In the genomic region with DNA sequence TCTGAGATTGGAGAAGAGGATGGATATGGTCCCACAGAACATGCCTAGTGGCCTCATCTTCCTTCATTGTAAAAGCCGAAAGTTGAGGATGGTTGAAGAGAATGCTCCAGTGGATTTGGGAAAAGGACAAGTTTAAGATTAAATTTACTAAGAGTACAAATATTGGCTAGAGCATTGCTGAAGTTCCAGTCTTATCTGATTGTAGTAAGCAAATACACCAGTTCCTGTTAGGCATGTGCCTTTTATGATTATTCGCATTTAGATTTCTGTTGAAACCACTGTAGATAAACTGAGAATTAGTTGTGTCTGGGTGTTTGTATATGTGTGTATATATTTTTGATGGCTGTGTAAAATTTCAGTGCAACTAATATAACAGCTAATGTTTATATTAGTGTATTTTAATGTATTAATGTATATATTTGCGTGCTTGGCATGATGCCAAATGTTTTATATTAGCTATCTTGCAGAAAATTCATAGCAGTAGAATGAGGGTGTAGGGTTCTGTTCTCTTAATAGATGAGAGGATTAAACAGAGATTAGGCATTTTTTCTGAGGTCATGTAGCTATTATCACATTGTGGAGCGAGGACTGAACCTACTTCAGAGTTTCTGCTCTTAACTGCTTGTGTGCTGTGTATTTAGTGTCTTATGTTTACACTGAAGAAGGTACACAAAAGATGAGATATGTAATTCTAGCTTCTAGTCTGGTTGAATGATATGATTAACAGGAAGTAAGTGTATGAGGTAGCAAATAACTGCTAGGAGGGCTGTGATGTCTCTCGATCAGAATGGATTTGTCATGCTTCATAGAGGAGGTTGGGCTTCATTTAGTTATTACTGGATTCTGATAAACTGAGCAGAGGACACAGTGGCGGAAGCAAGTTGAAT, we compare ENCODE assay signal across 10 cellular contexts. TPM values are rescaled to one million over a fixed set of nuclear protein-coding genes. Genes with fewer than 3 reads are reported as not detected.
DNase-seq lines count a peak whose midpoint lies in the region; ATAC-seq and TF ChIP-seq lines count a peak whose summit lies in the region.
"Had no signal": no experiment of that assay in that cellular context is flagged by ENCODE, and none has a peak within 500 bp of the region (broad histone marks: within the 10 kb centered on the region; RNA-seq: fewer than 3 reads in every experiment).

No MANE protein-coding gene starts in this region.

- DNase-seq in GM23338 (ENCODE audit: low spot score) (no peak), T-helper 17 cell (no peak), fibroblast of pulmonary artery (ENCODE audit: low read depth) (peak; percentile 14), MV-4-11 (lab: John Stamatoyannopoulos, UW) (no peak), mesendoderm (no peak), CD14-positive monocyte (ENCODE audit: low spot score) (no peak)
- DNase-seq in central memory CD4-positive, alpha-beta T cell: no peak
- DNase-seq: effector CD4-positive, alpha-beta T cell; NK-92 treated with Interleukin-12 subunit alpha and Interleukin-12 subunit beta, amount 100 ng/mL, for 24 hours had no signal

- H3K27me3 ChIP-seq in GM23338 (ENCODE audit: insufficient read depth) (no peaks in the 10 kb centered on the region), mesendoderm (ENCODE audit: insufficient read depth, low read length, poor library complexity) (no peaks in the 10 kb centered on the region)

- H2AK5ac ChIP-seq in mesendoderm (ENCODE audit: low read length): no peak overlapping the region

- no peaks in the 10 kb centered on the region; the same call in 1 of the 2 replicates for H3F3A ChIP-seq in GM23338 (replicated peaks; ENCODE audit: low read depth)

- no peaks in the 10 kb centered on the region for H3K9me3 ChIP-seq in T-helper 17 cell (ENCODE audit: control insufficient read depth, low read length, poor library complexity, severe bottlenecking)

- H3K18ac ChIP-seq in mesendoderm (ENCODE audit: low read length): no peak overlapping the region

- H3K23ac ChIP-seq in mesendoderm (ENCODE audit: low read length): no peak overlapping the region

- H3K9me3 Mint-ChIP-seq in GM23338 (no peaks in the 10 kb centered on the region), CD14-positive monocyte (no peaks in the 10 kb centered on the region)

- H4K8ac ChIP-seq in mesendoderm (ENCODE audit: low read depth, low read length): no peak overlapping the region

- 100% methylated on average over 1 of the region's 6 CpGs for WGBS in mesendoderm (ENCODE audit: extremely low coverage, insufficient coverage, low lambda C conversion rate)

- intact Hi-C loops in CD14-positive monocyte (cut with micrococcal nuclease): no loop called here

- no peak overlapping the region for H3K9ac ChIP-seq in mesendoderm (ENCODE audit: low read length)

- no peak overlapping the region for H2BK120ac ChIP-seq in mesendoderm (ENCODE audit: low read depth, low read length)

- no peaks in the 10 kb centered on the region for H3K79me2 ChIP-seq in GM23338 (replicated peaks; ENCODE audit: insufficient read depth)
- H3K79me2 ChIP-seq in mesendoderm (ENCODE audit: control insufficient read depth, insufficient read depth, low read length): no peaks in the 10 kb centered on the region

- H3K4me2 ChIP-seq in GM23338 (no peak overlapping the region), mesendoderm (ENCODE audit: low read length) (no peak overlapping the region)

- H3K36me3 Mint-ChIP-seq in GM23338 (ENCODE audit: low read depth) (peaks cover 68% of the 10 kb centered on the region), T-helper 17 cell (ENCODE audit: low read depth) (peaks cover 12% of the 10 kb centered on the region), CD14-positive monocyte (peaks cover 61 to 77% of the 10 kb centered on the region in 2 donors)

- no peak overlapping the region for H3K4ac ChIP-seq in mesendoderm (ENCODE audit: low read depth, low read length)

- no peaks in the 10 kb centered on the region for H3K9me2 ChIP-seq in GM23338 (ENCODE audit: insufficient read depth)

- H3K4me3 ChIP-seq in GM23338: no peak overlapping the region
- H3K4me3 ChIP-seq in fibroblast of pulmonary artery (replicated peaks; ENCODE audit: low read depth, low read length): no peak overlapping the region
- no peak overlapping the region for H3K4me3 ChIP-seq in mesendoderm (ENCODE audit: low read length)

- no peak overlapping the region for H2AFZ ChIP-seq in GM23338

- no peaks in the 10 kb centered on the region for H3K27me3 Mint-ChIP-seq in GM23338 (ENCODE audit: insufficient read depth, low read depth, poor library complexity)
- H3K27me3 Mint-ChIP-seq in T-helper 17 cell: no peaks in the 10 kb centered on the region
- H3K27me3 Mint-ChIP-seq in CD14-positive monocyte (ENCODE audit: low read depth in 3 of 3): no peaks in the 10 kb centered on the region

- no peak overlapping the region for H2BK15ac ChIP-seq in mesendoderm (replicated peaks; ENCODE audit: low read depth)

- H3K4me1 Mint-ChIP-seq in GM23338 (no peaks in the 10 kb centered on the region), T-helper 17 cell (peaks cover 13% of the 10 kb centered on the region), CD14-positive monocyte (no peaks in the 10 kb centered on the region)

- H2BK5ac ChIP-seq in mesendoderm (ENCODE audit: low read length): no peak overlapping the region

- no peak overlapping the region for H4K5ac ChIP-seq in mesendoderm (ENCODE audit: low read length)

- H3K4me1 ChIP-seq in GM23338 (ENCODE audit: insufficient read depth) (no peaks in the 10 kb centered on the region), mesendoderm (ENCODE audit: control insufficient read depth, low read depth, low read length) (no peaks in the 10 kb centered on the region)

- no peaks in the 10 kb centered on the region for H3K79me1 ChIP-seq in mesendoderm (ENCODE audit: low read length)

- H3K27ac Mint-ChIP-seq in GM23338: peak overlapping the region; percentile 5; the same call in 1 of the 2 replicates
- H3K27ac Mint-ChIP-seq in T-helper 17 cell: peak overlapping the region; percentile 88
- peak overlapping the region in 1 of 7 donors; percentile 34 for H3K27ac Mint-ChIP-seq in CD14-positive monocyte

- 0 out of 2 replicates have a peak, but pooled peaks cover 4% of the 10 kb centered on the region for H4K20me1 ChIP-seq in GM23338 (replicated peaks; ENCODE audit: insufficient read depth)

- TF ChIP-seq CTCF in 22Rv1 (IDR thresholded peaks at IDR 0.05) (no peak), GM23338 (conservative IDR thresholded peaks at IDR 0.05; ENCODE audit: low read depth in 2 of 2) (no peak), fibroblast of pulmonary artery (IDR thresholded peaks at IDR 0.05; ENCODE audit: low read length, missing control alignments) (no peak), CD14-positive monocyte (IDR thresholded peaks at IDR 0.05) (no peak)

- peak overlapping the region; percentile 91 for H3K27ac ChIP-seq in 22Rv1
- peak overlapping the region; percentile 40; the same call in 1 of the 2 replicates for H3K27ac ChIP-seq in GM23338 (ENCODE audit: low read depth)
- no peak overlapping the region for H3K27ac ChIP-seq in mesendoderm (ENCODE audit: low read depth, low read length)

- H3K36me3 ChIP-seq in GM23338 (ENCODE audit: insufficient read depth) (peaks cover 59% of the 10 kb centered on the region), mesendoderm (ENCODE audit: control insufficient read depth, insufficient read depth, low read length) (peaks cover 3% of the 10 kb centered on the region)

- no peak overlapping the region for H3K56ac ChIP-seq in mesendoderm (ENCODE audit: low read length)

- ATAC-seq in GM23338: no peak
- ATAC-seq in T-helper 17 cell: no peak

- H3K4me3 Mint-ChIP-seq in GM23338: no peak overlapping the region
- peak overlapping the region; percentile 59 for H3K4me3 Mint-ChIP-seq in T-helper 17 cell
- no peak overlapping the region for H3K4me3 Mint-ChIP-seq in CD14-positive monocyte

TF ChIP-seq in GM23338, 12 proteins besides CTCF, POLR2A, EP300 and RAD21 (continues in another document):
- TF ChIP-seq STAT1 (IDR thresholded peaks at IDR 0.05; ENCODE audit: unreplicated experiment) (no peak), NANOG (IDR thresholded peaks at IDR 0.05; ENCODE audit: borderline replicate concordance) (no peak), JUNB (IDR thresholded peaks at IDR 0.05; ENCODE audit: unreplicated experiment) (no peak), EZH2 (IDR thresholded peaks at IDR 0.05; ENCODE audit: low read depth, unreplicated experiment) (no peak), EZH2phosphoT487 (IDR thresholded peaks at IDR 0.05; ENCODE audit: unreplicated experiment) (no peak), ZNF114 (CRISPR knock-in tag; IDR thresholded peaks at IDR 0.05) (no peak), CREB1 (CRISPR knock-in tag; IDR thresholded peaks at IDR 0.05; ENCODE audit: low read depth) (no peak), POLR2AphosphoS5 (IDR thresholded peaks at IDR 0.05; ENCODE audit: low read depth) (no peak)
- TF ChIP-seq, protein P1, sequence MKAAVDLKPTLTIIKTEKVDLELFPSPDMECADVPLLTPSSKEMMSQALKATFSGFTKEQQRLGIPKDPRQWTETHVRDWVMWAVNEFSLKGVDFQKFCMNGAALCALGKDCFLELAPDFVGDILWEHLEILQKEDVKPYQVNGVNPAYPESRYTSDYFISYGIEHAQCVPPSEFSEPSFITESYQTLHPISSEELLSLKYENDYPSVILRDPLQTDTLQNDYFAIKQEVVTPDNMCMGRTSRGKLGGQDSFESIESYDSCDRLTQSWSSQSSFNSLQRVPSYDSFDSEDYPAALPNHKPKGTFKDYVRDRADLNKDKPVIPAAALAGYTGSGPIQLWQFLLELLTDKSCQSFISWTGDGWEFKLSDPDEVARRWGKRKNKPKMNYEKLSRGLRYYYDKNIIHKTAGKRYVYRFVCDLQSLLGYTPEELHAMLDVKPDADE (IDR thresholded peaks at IDR 0.05): no peak

RNA-seq across cellular contexts. Expression of a gene that starts 21.2 kb away (rescaled TPM):
- total RNA-seq in GM23338 (2014; rRNA removed; shearing (Covaris generic)): 114 and 120 TPM in 2 replicates
- polyA plus RNA-seq in GM23338 (2016; fragmentation: Nextera tagmentation; extraction: Ambion mirVana) (699 and 741 TPM in 2 replicates), CD14-positive monocyte (10 to 100 TPM; 42.5 to 50.3 TPM)
- total RNA-seq in T-helper 17 cell: 10 to 100 TPM; 30.1 to 31.4 TPM
- polyA plus RNA-seq in mesendoderm (2013, experiment 1 of 2): 180 TPM
- 176 TPM for polyA plus RNA-seq in mesendoderm (2013, experiment 2 of 2)

RNA-seq across cellular contexts. Expression of a gene that starts 22.6 kb away (rescaled TPM):
- 21.1 and 24.5 TPM in 2 replicates for total RNA-seq in GM23338 (2014; rRNA removed; shearing (Covaris generic))
- polyA plus RNA-seq in GM23338 (2016; fragmentation: Nextera tagmentation; extraction: Ambion mirVana): 18.1 and 19.6 TPM in 2 replicates
- 1 to 10 TPM; 7.9 to 8.9 TPM for total RNA-seq in T-helper 17 cell
- polyA plus RNA-seq in mesendoderm (2013, experiment 1 of 2): 3.1 TPM
- polyA plus RNA-seq in mesendoderm (2013, experiment 2 of 2): 3.3 TPM
- polyA plus RNA-seq in CD14-positive monocyte: 1 to 10 TPM in 1 of 2 donors, under 1 TPM in 1; 0.66 to 1.6 TPM

RNA-seq across cellular contexts. Expression of a gene that starts 29.2 kb away (rescaled TPM):
- 23.9 and 56.9 TPM in 2 replicates for total RNA-seq in GM23338 (2014; rRNA removed; shearing (Covaris generic))
- polyA plus RNA-seq in GM23338 (2016; fragmentation: Nextera tagmentation; extraction: Ambion mirVana) (27.0 and 30.7 TPM in 2 replicates), CD14-positive monocyte (1 to 10 TPM; 3.3 to 5.4 TPM)
- total RNA-seq in T-helper 17 cell: 10 to 100 TPM; 62.7 to 65.5 TPM
- polyA plus RNA-seq in mesendoderm (2013, experiment 1 of 2): 17.7 TPM
- 17.3 TPM for polyA plus RNA-seq in mesendoderm (2013, experiment 2 of 2)
